ENCODE assay signal across 1 cellular context in genomic region chr7:28625446-28625845, GRCh38.
TF ChIP-seq lines count a peak whose summit lies in the region.

No MANE protein-coding gene starts in this region.

TF ChIP-seq in IMR-90, 13 proteins besides CTCF, POLR2A, EP300 and RAD21 (continued from another document):
- TF ChIP-seq, protein P1, sequence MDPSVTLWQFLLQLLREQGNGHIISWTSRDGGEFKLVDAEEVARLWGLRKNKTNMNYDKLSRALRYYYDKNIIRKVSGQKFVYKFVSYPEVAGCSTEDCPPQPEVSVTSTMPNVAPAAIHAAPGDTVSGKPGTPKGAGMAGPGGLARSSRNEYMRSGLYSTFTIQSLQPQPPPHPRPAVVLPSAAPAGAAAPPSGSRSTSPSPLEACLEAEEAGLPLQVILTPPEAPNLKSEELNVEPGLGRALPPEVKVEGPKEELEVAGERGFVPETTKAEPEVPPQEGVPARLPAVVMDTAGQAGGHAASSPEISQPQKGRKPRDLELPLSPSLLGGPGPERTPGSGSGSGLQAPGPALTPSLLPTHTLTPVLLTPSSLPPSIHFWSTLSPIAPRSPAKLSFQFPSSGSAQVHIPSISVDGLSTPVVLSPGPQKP (IDR thresholded peaks at IDR 0.05; ENCODE audit: borderline replicate concordance, low read depth, low read length), result no peak
- TF ChIP-seq CHD1 (IDR thresholded peaks at IDR 0.05; ENCODE audit: low read depth, low read length) (no peak), RFX5 (IDR thresholded peaks at IDR 0.05; ENCODE audit: low read depth, low read length) (no peak)
TF ChIP-seq in IMR-90: peak in this region for 0.
